15 cellular contexts compared by ENCODE assay signal in genomic region chr17:59751955-59752413, GRCh38. TPM values are rescaled to one million over a fixed set of nuclear protein-coding genes. Genes with fewer than 3 reads are reported as not detected.
DNase-seq lines count a peak whose midpoint lies in the region; ATAC-seq, FAIRE-seq and TF ChIP-seq lines count a peak whose summit lies in the region.
"Had no signal": no experiment of that assay in that cellular context is flagged by ENCODE, and none has a peak within 500 bp of the region (broad histone marks: within the 10 kb centered on the region; RNA-seq: fewer than 3 reads in every experiment).

No MANE protein-coding gene starts in this region.

- TF ChIP-seq CTCF in RWPE1 (conservative IDR thresholded peaks at IDR 0.05; ENCODE audit: low read depth), result no peak
- no peak for TF ChIP-seq CTCF in chondrocyte (IDR thresholded peaks at IDR 0.05)

- peaks cover 35% of the 10 kb centered on the region for H3K4me1 ChIP-seq in CD4-positive, CD25-positive, alpha-beta regulatory T cell (ENCODE audit: control insufficient read depth, insufficient read depth, low read length, poor library complexity, severe bottlenecking)
- peaks cover 0 to 4% of the 10 kb centered on the region in 2 donors for H3K4me1 ChIP-seq in small intestine (ENCODE audit: control insufficient read depth in 2 of 2, insufficient read depth in 1 of 2, low read depth in 1 of 2, low read length in 1 of 2)

- POLR2A ChIA-PET in RWPE1 (lab: Yijun Ruan, JAX; ENCODE audit: low non-redundant PET), result no interaction called here

- H3K36me3 Mint-ChIP-seq in CD4-positive, CD25-positive, alpha-beta regulatory T cell, result peaks cover 12% of the 10 kb centered on the region
- H3K36me3 Mint-ChIP-seq in chondrocyte (ENCODE audit: low read depth), result peaks cover 1% of the 10 kb centered on the region

- H3K27me3 ChIP-seq in CD4-positive, CD25-positive, alpha-beta regulatory T cell (ENCODE audit: control insufficient read depth, insufficient read depth, low read length), result no peaks in the 10 kb centered on the region
- no peaks in the 10 kb centered on the region for H3K27me3 ChIP-seq in small intestine (ENCODE audit: control insufficient read depth in 2 of 2, insufficient read depth in 2 of 2, low read length in 2 of 2)

- FAIRE-seq in GM19239 (lab: Jason Lieb, UNC) (peak; percentile 35), small intestine (lab: Jason Lieb, UNC) (no peak)
- FAIRE-seq: H1 had no signal

- no peaks in the 10 kb centered on the region for H3K9me3 Mint-ChIP-seq in CD4-positive, CD25-positive, alpha-beta regulatory T cell
- no peaks in the 10 kb centered on the region for H3K9me3 Mint-ChIP-seq in chondrocyte (ENCODE audit: low read depth)

- H3K27ac ChIP-seq in CD4-positive, CD25-positive, alpha-beta regulatory T cell (ENCODE audit: insufficient read depth, low read length, poor library complexity, severe bottlenecking), result peak overlapping the region; percentile 77
- peak overlapping the region; percentile 53 for H3K27ac ChIP-seq in RWPE1
- H3K27ac ChIP-seq in small intestine (ENCODE audit: low read depth in 1 of 2, low read length in 1 of 2), result peak overlapping the region in 1 of 2 donors; percentile 11

- H3K4me3 ChIP-seq in CD4-positive, CD25-positive, alpha-beta regulatory T cell (ENCODE audit: low read depth, low read length), result peak overlapping the region; percentile 63
- H3K4me3 ChIP-seq in small intestine (ENCODE audit: low read depth in 1 of 2, low read length in 2 of 2), result no peak overlapping the region

- no peaks in the 10 kb centered on the region for H3K36me3 ChIP-seq in CD4-positive, CD25-positive, alpha-beta regulatory T cell (ENCODE audit: control insufficient read depth, insufficient read depth, low read length)
- H3K36me3 ChIP-seq in small intestine (ENCODE audit: control insufficient read depth in 2 of 2, insufficient read depth in 2 of 2, low read length in 2 of 2), result peaks cover 0 to 4% of the 10 kb centered on the region in 2 donors

- peak overlapping the region; percentile 71 to 84 (median 78) for H3K27ac Mint-ChIP-seq in CD4-positive, CD25-positive, alpha-beta regulatory T cell
- peak overlapping the region; percentile 77 for H3K27ac Mint-ChIP-seq in chondrocyte (ENCODE audit: unreplicated experiment)

- H3K4me3 Mint-ChIP-seq in CD4-positive, CD25-positive, alpha-beta regulatory T cell, result peak overlapping the region; percentile 4 to 65 (median 52)
- no peak overlapping the region for H3K4me3 Mint-ChIP-seq in chondrocyte (ENCODE audit: unreplicated experiment)

- peak in 1 of 2 donors; percentile 12 for ATAC-seq in CD4-positive, CD25-positive, alpha-beta regulatory T cell (ENCODE audit: low read depth in 2 of 2)
- ATAC-seq: right cardiac atrium had no signal

- H3K4me1 Mint-ChIP-seq in CD4-positive, CD25-positive, alpha-beta regulatory T cell, result peaks cover 26 to 54% (median 38%) of the 10 kb centered on the region in 4 donors
- peaks cover 60% of the 10 kb centered on the region for H3K4me1 Mint-ChIP-seq in chondrocyte (ENCODE audit: low read depth)

- WGBS in small intestine, 3 donors, result 78 to 89% (median 83%) methylated on average over 11 of the region's 11 CpGs

- DNase-seq in CD4-positive, CD25-positive, alpha-beta regulatory T cell, result peak in 2 of 3 donors; percentile 15 to 68
- no peak for DNase-seq in GM19239 (ENCODE audit: insufficient read length, low spot score)
- no peak for DNase-seq in RWPE1 (ENCODE audit: low spot score)
- DNase-seq in chondrocyte (ENCODE audit: low spot score), result no peak
- no peak for DNase-seq in cerebellar nuclear complex (lab: John Stamatoyannopoulos, UW)
- DNase-seq in small intestine, result no peak
- DNase-seq in NOMO-1 treated with dmso at 0.1 percent for 144 hours (lab: John Stamatoyannopoulos, UW; ENCODE audit: unreplicated experiment), result no peak
- DNase-seq in KG1 (lab: John Stamatoyannopoulos, UW), result no peak
- DNase-seq: activated gamma-delta T cell; DMS 273 treated with DMSO at 0.1 percent for 48 hours; effector CD8-positive, alpha-beta T cell; NCI-H146; NK-92 treated with Interleukin-12 subunit alpha and Interleukin-12 subunit beta, amount 100 ng/mL, for 24 hours; right cardiac atrium had no signal

- no peaks in the 10 kb centered on the region for H3K9me3 ChIP-seq in CD4-positive, CD25-positive, alpha-beta regulatory T cell (ENCODE audit: control insufficient read depth in 2 of 2, low read length in 2 of 2)
- no peaks in the 10 kb centered on the region for H3K9me3 ChIP-seq in small intestine (ENCODE audit: control insufficient read depth, low read depth)

- CTCF ChIA-PET in RWPE1 (lab: Yijun Ruan, JAX), result interaction anchor here (0.6 kb wide), 1 partner anchor 830 kb away, joined by 4 read pairs; no protein-coding TSS in a partner anchor

- H3K27me3 Mint-ChIP-seq in CD4-positive, CD25-positive, alpha-beta regulatory T cell, result no peaks in the 10 kb centered on the region
- no peaks in the 10 kb centered on the region for H3K27me3 Mint-ChIP-seq in chondrocyte (ENCODE audit: low read depth)

RNA-seq across cellular contexts. Expression of gene VMP1, which starts 44.5 kb away (rescaled TPM):
- total RNA-seq in CD4-positive, CD25-positive, alpha-beta regulatory T cell, result 238 TPM
- 10 to 100 TPM; 50.3 to 84.2 (median 65.6) TPM for polyA plus RNA-seq in CD4-positive, CD25-positive, alpha-beta regulatory T cell
- 295 to 347 TPM (median 324 TPM) in 3 replicates for total RNA-seq in chondrocyte
- polyA plus RNA-seq in small intestine, result 100 to 1,000 TPM in 1 of 3 donors, 10 to 100 TPM in 2; 62.1 to 110 (median 84.3) TPM

RNA-seq across cellular contexts. Expression of gene PTRH2, which starts 44.8 kb away (rescaled TPM):
- total RNA-seq in CD4-positive, CD25-positive, alpha-beta regulatory T cell, result 8.4 TPM
- polyA plus RNA-seq in CD4-positive, CD25-positive, alpha-beta regulatory T cell, result 10 to 100 TPM; 16.2 to 23.2 (median 21.4) TPM
- 18.0 to 24.1 TPM (median 20.9 TPM) in 3 replicates for total RNA-seq in chondrocyte
- polyA plus RNA-seq in small intestine, result 10 to 100 TPM in 2 of 3 donors, 1 to 10 TPM in 1; 8.6 to 29.9 (median 14.5) TPM

Comparison
In these comparisons a context has a peak if more than half of its experiments do, and no peak if none do; other contexts are left out.
1. DNase-seq: peak in CD4-positive, CD25-positive, alpha-beta regulatory T cell (2 of 3); none in GM19239 (single experiment), RWPE1 (single experiment), chondrocyte (single experiment), cerebellar nuclear complex (0 of 2), small intestine (single experiment), NOMO-1 treated with dmso at 0.1 percent for 144 hours (single experiment) and KG1 (single experiment).